ENCODE assay signal across 1 cellular context in the genomic region with DNA sequence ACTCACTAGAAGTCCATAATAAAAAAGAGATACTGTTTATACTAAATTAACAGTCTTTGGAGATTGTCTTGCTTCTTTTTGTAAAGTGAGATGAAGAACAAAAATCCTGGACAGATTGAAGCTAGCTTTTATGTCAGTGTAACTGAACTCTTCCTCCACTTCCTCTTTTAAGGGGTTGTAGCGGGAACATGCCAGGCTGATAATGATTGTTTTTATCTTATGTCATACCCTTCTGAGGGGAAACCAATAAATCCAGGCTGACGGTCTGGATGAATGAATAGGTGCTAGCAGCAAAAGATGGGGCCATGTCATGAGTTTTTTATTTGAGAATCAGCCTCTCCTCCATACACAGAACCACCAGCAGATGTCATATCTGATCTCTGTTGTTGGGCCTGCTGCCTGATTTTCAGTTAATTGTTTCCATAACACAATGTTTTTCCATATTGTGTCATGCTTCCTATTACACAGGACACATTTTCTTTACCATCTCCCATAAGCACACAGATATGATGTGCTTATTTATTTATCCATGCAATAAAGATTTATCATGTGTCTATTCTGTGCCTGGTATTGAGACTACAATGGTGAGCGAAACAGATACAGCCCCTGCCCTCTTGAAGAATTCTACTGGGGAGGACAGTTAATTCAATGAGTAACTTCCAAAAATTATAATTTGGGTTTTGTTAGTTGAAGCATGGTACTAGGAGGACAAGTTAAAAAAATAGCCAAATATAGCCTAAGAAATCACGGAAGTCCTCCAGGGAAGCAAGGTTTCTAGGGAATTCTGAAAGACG.
TF ChIP-seq lines count a peak whose summit lies in the region.

No MANE protein-coding gene starts in this region.

TF ChIP-seq in GM23338, 12 proteins besides CTCF, POLR2A, EP300 and RAD21 (continued from another document):
- TF ChIP-seq REST (IDR thresholded peaks at IDR 0.05; ENCODE audit: unreplicated experiment): no peak
- no peak for TF ChIP-seq NANOG (IDR thresholded peaks at IDR 0.05; ENCODE audit: borderline replicate concordance)
- TF ChIP-seq CREB1 (CRISPR knock-in tag; IDR thresholded peaks at IDR 0.05; ENCODE audit: low read depth): no peak
- TF ChIP-seq, protein P1, sequence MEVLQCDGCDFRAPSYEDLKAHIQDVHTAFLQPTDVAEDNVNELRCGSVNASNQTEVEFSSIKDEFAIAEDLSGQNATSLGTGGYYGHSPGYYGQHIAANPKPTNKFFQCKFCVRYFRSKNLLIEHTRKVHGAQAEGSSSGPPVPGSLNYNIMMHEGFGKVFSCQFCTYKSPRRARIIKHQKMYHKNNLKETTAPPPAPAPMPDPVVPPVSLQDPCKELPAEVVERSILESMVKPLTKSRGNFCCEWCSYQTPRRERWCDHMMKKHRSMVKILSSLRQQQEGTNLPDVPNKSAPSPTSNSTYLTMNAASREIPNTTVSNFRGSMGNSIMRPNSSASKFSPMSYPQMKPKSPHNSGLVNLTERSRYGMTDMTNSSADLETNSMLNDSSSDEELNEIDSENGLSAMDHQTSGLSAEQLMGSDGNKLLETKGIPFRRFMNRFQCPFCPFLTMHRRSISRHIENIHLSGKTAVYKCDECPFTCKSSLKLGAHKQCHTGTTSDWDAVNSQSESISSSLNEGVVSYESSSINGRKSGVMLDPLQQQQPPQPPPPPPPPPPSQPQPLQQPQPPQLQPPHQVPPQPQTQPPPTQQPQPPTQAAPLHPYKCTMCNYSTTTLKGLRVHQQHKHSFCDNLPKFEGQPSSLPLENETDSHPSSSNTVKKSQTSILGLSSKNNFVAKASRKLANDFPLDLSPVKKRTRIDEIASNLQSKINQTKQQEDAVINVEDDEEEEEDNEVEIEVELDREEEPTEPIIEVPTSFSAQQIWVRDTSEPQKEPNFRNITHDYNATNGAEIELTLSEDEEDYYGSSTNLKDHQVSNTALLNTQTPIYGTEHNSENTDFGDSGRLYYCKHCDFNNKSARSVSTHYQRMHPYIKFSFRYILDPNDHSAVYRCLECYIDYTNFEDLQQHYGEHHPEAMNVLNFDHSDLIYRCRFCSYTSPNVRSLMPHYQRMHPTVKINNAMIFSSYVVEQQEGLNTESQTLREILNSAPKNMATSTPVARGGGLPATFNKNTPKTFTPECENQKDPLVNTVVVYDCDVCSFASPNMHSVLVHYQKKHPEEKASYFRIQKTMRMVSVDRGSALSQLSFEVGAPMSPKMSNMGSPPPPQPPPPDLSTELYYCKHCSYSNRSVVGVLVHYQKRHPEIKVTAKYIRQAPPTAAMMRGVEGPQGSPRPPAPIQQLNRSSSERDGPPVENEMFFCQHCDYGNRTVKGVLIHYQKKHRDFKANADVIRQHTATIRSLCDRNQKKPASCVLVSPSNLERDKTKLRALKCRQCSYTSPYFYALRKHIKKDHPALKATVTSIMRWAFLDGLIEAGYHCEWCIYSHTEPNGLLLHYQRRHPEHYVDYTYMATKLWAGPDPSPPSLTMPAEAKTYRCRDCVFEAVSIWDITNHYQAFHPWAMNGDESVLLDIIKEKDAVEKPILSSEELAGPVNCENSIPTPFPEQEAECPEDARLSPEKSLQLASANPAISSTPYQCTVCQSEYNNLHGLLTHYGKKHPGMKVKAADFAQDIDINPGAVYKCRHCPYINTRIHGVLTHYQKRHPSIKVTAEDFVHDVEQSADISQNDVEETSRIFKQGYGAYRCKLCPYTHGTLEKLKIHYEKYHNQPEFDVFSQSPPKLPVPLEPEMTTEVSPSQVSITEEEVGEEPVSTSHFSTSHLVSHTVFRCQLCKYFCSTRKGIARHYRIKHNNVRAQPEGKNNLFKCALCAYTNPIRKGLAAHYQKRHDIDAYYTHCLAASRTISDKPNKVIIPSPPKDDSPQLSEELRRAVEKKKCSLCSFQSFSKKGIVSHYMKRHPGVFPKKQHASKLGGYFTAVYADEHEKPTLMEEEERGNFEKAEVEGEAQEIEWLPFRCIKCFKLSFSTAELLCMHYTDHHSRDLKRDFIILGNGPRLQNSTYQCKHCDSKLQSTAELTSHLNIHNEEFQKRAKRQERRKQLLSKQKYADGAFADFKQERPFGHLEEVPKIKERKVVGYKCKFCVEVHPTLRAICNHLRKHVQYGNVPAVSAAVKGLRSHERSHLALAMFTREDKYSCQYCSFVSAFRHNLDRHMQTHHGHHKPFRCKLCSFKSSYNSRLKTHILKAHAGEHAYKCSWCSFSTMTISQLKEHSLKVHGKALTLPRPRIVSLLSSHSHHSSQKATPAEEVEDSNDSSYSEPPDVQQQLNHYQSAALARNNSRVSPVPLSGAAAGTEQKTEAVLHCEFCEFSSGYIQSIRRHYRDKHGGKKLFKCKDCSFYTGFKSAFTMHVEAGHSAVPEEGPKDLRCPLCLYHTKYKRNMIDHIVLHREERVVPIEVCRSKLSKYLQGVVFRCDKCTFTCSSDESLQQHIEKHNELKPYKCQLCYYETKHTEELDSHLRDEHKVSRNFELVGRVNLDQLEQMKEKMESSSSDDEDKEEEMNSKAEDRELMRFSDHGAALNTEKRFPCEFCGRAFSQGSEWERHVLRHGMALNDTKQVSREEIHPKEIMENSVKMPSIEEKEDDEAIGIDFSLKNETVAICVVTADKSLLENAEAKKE (CRISPR knock-in tag; IDR thresholded peaks at IDR 0.05): no peak
TF ChIP-seq in GM23338: peak in this region for 0.
